14 cellular contexts compared by ENCODE assay signal in the genomic region with DNA sequence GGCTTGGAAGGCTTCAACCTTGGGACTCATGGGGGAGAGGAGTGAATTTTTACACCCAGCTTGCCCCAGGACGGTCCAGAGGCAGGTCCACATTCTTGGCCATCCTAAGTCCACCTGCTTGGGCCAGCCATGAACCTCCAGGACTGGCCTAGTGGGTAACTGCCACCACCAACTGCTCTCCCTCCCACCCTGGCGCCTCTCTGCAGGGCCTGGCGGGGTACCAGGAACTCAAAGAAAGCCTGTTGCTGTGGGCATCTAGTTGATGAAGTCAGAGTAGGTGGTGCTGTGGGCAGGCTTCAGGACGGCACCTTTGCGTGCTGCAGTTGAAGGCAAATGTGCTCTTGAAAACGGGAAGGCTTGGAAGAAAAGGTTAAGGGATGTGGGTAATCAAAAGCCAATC. TPM values are rescaled to one million over a fixed set of nuclear protein-coding genes. Genes with fewer than 3 reads are reported as not detected.
DNase-seq lines count a peak whose midpoint lies in the region; ATAC-seq and TF ChIP-seq lines count a peak whose summit lies in the region.
"Had no signal": no experiment of that assay in that cellular context is flagged by ENCODE, and none has a peak within 500 bp of the region (broad histone marks: within the 10 kb centered on the region; RNA-seq: fewer than 3 reads in every experiment).

No MANE protein-coding gene starts in this region.

- no peak overlapping the region for H3K4me3 ChIP-seq in Peyer's patch
- H3K4me3 ChIP-seq in esophagus squamous epithelium = no peak overlapping the region
- no peak overlapping the region for H3K4me3 ChIP-seq in rectal smooth muscle tissue (ENCODE audit: low read length)
- H3K4me3 ChIP-seq: HAP-1 had no signal

- peaks cover 51% of the 10 kb centered on the region for H3K27me3 Mint-ChIP-seq in H9 (ENCODE audit: low read depth)
- H3K27me3 Mint-ChIP-seq: activated CD4-positive, alpha-beta memory T cell treated with anti-CD3 and anti-CD28 coated beads, Interleukin-2, amount 10 ng/mL, durations not matched to agents 7 days and 5 days had no signal

- in situ Hi-C loops in GM13976 (cut with MboI; ENCODE audit: low sequenced_read_pairs, unreplicated experiment) = no loop called here

- no peak overlapping the region for H3K27ac ChIP-seq in H9 (ENCODE audit: insufficient read length, low read depth, low read length)
- H3K27ac ChIP-seq in Peyer's patch = peak overlapping the region in 3 of 4 donors; percentile 5 to 56 (median 31)
- peak overlapping the region; percentile 22 to 70 (median 59) for H3K27ac ChIP-seq in esophagus squamous epithelium
- peak overlapping the region; percentile 72 for H3K27ac ChIP-seq in rectal smooth muscle tissue (ENCODE audit: low read depth, low read length)

- no peak overlapping the region for H3K56ac ChIP-seq in H9 (ENCODE audit: insufficient read length, low read depth, low read length)

- H3K4me1 Mint-ChIP-seq in H9 = peaks cover 70 to 79% of the 10 kb centered on the region in 2 experiments

- H3K9ac ChIP-seq in H9 (ENCODE audit: extremely low read depth, insufficient read length, low read length) (no peak overlapping the region), rectal smooth muscle tissue (ENCODE audit: low read length) (no peak overlapping the region)

- peaks cover 24% of the 10 kb centered on the region; the same call in 1 of the 2 replicates for H3K79me2 ChIP-seq in H9 (ENCODE audit: insufficient read depth, low read length)

- ATAC-seq in GM18907 (IDR thresholded peaks at IDR 0.05; ENCODE audit: unreplicated experiment) (no peak), HG03045 (IDR thresholded peaks at IDR 0.05; ENCODE audit: unreplicated experiment) (no peak)
- ATAC-seq: HepG2 had no signal

- no peak overlapping the region for H4K8ac ChIP-seq in H9 (replicated peaks; ENCODE audit: insufficient read length, low read depth, low read length)

- H2BK5ac ChIP-seq in H9 (ENCODE audit: insufficient read length, low read length) = no peak overlapping the region

- H3K4ac ChIP-seq in H9 (ENCODE audit: low read depth, low read length) = no peak overlapping the region

- H4K91ac ChIP-seq in H9 (ENCODE audit: insufficient read length, low read depth, low read length) = no peak overlapping the region

- H3K9me3 Mint-ChIP-seq in H9 = peaks cover 61 to 62% of the 10 kb centered on the region in 2 experiments
- H3K9me3 Mint-ChIP-seq: activated CD4-positive, alpha-beta memory T cell treated with anti-CD3 and anti-CD28 coated beads, Interleukin-2, amount 10 ng/mL, durations not matched to agents 7 days and 5 days; dendritic cell treated with granulocyte-macrophage colony-stimulating factor and Interleukin-4, amounts not matched to agents 40 ng/mL and 50 ng/mL, for 4 days had no signal

- no peak overlapping the region for H2AFZ ChIP-seq in H9 (ENCODE audit: low read length)

- intact Hi-C loops in esophagus squamous epithelium (cut with DNase I) = no loop called here

- no peak for TF ChIP-seq POLR2A in Peyer's patch (IDR thresholded peaks at IDR 0.05)
- TF ChIP-seq POLR2A in esophagus squamous epithelium (IDR thresholded peaks at IDR 0.05) = no peak

- WGBS in H9 (ENCODE audit: extremely low coverage, insufficient read length, low lambda C conversion rate) = no CpG with 5 or more reads among the region's 6 CpGs
- WGBS in esophagus squamous epithelium, 2 donors = 29 to 100% methylated on average over 1 to 6 of the region's 6 CpGs

- no peak overlapping the region for H2BK20ac ChIP-seq in H9 (ENCODE audit: low read depth, low read length, poor library complexity, severe bottlenecking)

- no peaks in the 10 kb centered on the region for H3K9me3 ChIP-seq in H9 (ENCODE audit: control insufficient read depth, low read depth, low read length)
- no peaks in the 10 kb centered on the region for H3K9me3 ChIP-seq in Peyer's patch
- H3K9me3 ChIP-seq in esophagus squamous epithelium = no peaks in the 10 kb centered on the region
- H3K9me3 ChIP-seq: HAP-1 had no signal

- no peak overlapping the region for H2AK5ac ChIP-seq in H9 (ENCODE audit: insufficient read length, low read length)

- no peak overlapping the region for H3K27ac Mint-ChIP-seq in H9
- H3K27ac Mint-ChIP-seq: activated CD4-positive, alpha-beta memory T cell treated with anti-CD3 and anti-CD28 coated beads, Interleukin-2, amount 10 ng/mL, durations not matched to agents 7 days and 5 days had no signal

- H3K27me3 ChIP-seq in H9 (ENCODE audit: insufficient read depth, low read length) (peaks cover 49% of the 10 kb centered on the region), Peyer's patch (no peaks in the 10 kb centered on the region), esophagus squamous epithelium (peaks cover 0 to 13% (median 0%) of the 10 kb centered on the region in 4 donors), rectal smooth muscle tissue (ENCODE audit: control insufficient read depth, insufficient read depth, low read length) (peaks cover 7% of the 10 kb centered on the region)

- H2BK120ac ChIP-seq in H9 (ENCODE audit: low read depth, low read length, poor library complexity, severe bottlenecking) = no peak overlapping the region

- no peaks in the 10 kb centered on the region for H3K36me3 ChIP-seq in Peyer's patch
- H3K36me3 ChIP-seq in esophagus squamous epithelium = no peaks in the 10 kb centered on the region
- no peaks in the 10 kb centered on the region for H3K36me3 ChIP-seq in rectal smooth muscle tissue (ENCODE audit: control insufficient read depth, insufficient read depth, low read length)

- TF ChIP-seq CTCF in H9 (conservative IDR thresholded peaks at IDR 0.05) (no peak), Peyer's patch (IDR thresholded peaks at IDR 0.05) (no peak), esophagus squamous epithelium (IDR thresholded peaks at IDR 0.05) (no peak), GM13976 (IDR thresholded peaks at IDR 0.05; ENCODE audit: borderline replicate concordance, control extremely low read depth, extremely low read depth, insufficient read depth, missing control alignments) (no peak)

- H3K79me1 ChIP-seq in H9 (ENCODE audit: insufficient read depth, low read depth, low read length, poor library complexity, severe bottlenecking) = peaks cover 3% of the 10 kb centered on the region

- no peak overlapping the region for H4K5ac ChIP-seq in H9 (ENCODE audit: insufficient read length, low read depth, low read length)

- no peak overlapping the region for H3K4me2 ChIP-seq in H9 (ENCODE audit: insufficient read depth, insufficient read length, low read length)

- peaks cover 3% of the 10 kb centered on the region for H4K20me1 ChIP-seq in H9 (ENCODE audit: control insufficient read depth, insufficient read depth, insufficient read length)

- H3K4me1 ChIP-seq in H9 (ENCODE audit: insufficient read depth, low read length) = peaks cover 28% of the 10 kb centered on the region
- H3K4me1 ChIP-seq in Peyer's patch = peaks cover 0 to 67% (median 5%) of the 10 kb centered on the region in 4 donors
- H3K4me1 ChIP-seq in esophagus squamous epithelium = peaks cover 34 to 100% (median 35%) of the 10 kb centered on the region in 3 donors
- peaks cover 35% of the 10 kb centered on the region for H3K4me1 ChIP-seq in rectal smooth muscle tissue (ENCODE audit: control insufficient read depth, insufficient read depth, low read length)

- H3K23me2 ChIP-seq in H9 (ENCODE audit: insufficient read length, low read depth, low read length, poor library complexity, severe bottlenecking) = peaks cover 18% of the 10 kb centered on the region

- no peak overlapping the region; a peak in 1 of 5 replicates for H3K4me3 Mint-ChIP-seq in H9
- H3K4me3 Mint-ChIP-seq: activated CD4-positive, alpha-beta memory T cell treated with anti-CD3 and anti-CD28 coated beads, Interleukin-2, amount 10 ng/mL, durations not matched to agents 7 days and 5 days; dendritic cell treated with granulocyte-macrophage colony-stimulating factor and Interleukin-4, amounts not matched to agents 40 ng/mL and 50 ng/mL, for 4 days had no signal

- no peak overlapping the region for H2BK15ac ChIP-seq in H9 (ENCODE audit: low read depth, low read length)

- H3K23ac ChIP-seq in H9 (ENCODE audit: insufficient read length, low read depth, low read length) = no peak overlapping the region

- H3K36me3 Mint-ChIP-seq in H9 (ENCODE audit: insufficient read depth in 1 of 3, low read depth in 3 of 3) = peaks cover 8 to 42% (median 11%) of the 10 kb centered on the region in 3 experiments; a peak in 6 of 7 replicates

- DNase-seq in H9 = peak; percentile 29
- DNase-seq in Peyer's patch = no peak
- no peak for DNase-seq in esophagus squamous epithelium (lab: John Stamatoyannopoulos, UW)
- no peak for DNase-seq in NCI-H1436 (lab: John Stamatoyannopoulos, UW)
- no peak for DNase-seq in GM13976 (ENCODE audit: low spot score)
- DNase-seq: activated CD4-positive, alpha-beta memory T cell treated with anti-CD3 and anti-CD28 coated beads, Interleukin-2, amount 10 ng/mL, durations not matched to agents 7 days and 5 days; activated naive CD4-positive, alpha-beta T cell treated with anti-CD3 and anti-CD28 coated beads, Interleukin-2, amount 50 U/mL, for 16 hours; NCI-H2081 had no signal

- H3K18ac ChIP-seq in H9 (ENCODE audit: insufficient read length, low read depth, low read length) = no peak overlapping the region

- H3K14ac ChIP-seq in H9 (ENCODE audit: insufficient read depth, low read length) = no peak overlapping the region; the same call in 1 of the 2 replicates

- no peak overlapping the region for H3T11ph ChIP-seq in H9 (ENCODE audit: low read length)

- no peak overlapping the region for H2BK12ac ChIP-seq in H9 (ENCODE audit: insufficient read length, low read depth, low read length)

RNA-seq across cellular contexts. Expression of gene BCOR, which starts 12.0 kb away (rescaled TPM):
- total RNA-seq in H9 (2021) = 126 and 134 TPM in 2 replicates
- total RNA-seq in Peyer's patch = 10 to 100 TPM; 19.8 to 32.2 (median 26.0) TPM
- total RNA-seq in esophagus squamous epithelium = 10 to 100 TPM; 12.0 to 20.1 (median 17.4) TPM
